In the genomic region with DNA sequence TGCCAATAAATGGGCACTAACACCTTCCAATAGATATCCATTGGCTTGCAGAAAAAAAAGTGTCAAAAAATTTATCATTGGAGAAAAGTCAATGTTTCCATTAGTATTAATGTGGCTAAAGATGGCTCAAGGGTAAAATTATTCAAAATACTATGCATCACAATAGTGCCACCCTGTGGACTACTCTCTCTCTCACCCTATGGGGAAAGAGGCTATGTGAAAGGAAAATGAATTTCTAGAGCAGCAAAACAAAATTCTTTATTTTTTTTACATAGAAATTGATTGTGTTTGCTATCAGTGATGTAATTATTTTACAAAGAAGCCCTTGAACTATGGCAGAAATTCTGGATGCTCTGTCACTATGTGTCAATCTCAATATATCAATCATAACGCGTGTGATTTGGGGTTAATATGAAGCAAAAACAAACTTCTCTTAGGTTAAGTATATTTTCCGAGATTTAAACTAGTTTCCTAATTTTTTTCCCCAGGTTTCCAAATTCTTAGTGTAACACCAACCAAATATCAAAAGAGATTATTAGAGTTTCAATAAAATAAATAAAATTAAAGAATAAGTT, we compare ENCODE assay signal across 8 cellular contexts.
DNase-seq lines count a peak whose midpoint lies in the region; ATAC-seq and TF ChIP-seq lines count a peak whose summit lies in the region.
"Not testable (repeated sequence)": the region's sequence is repeated elsewhere in the genome, so short reads cannot be mapped to it uniquely, and the experiment has no call there.

No MANE protein-coding gene starts in this region.

- H2AFZ ChIP-seq in HCT116 (ENCODE audit: low read depth, low read length, poor library complexity, severe bottlenecking) = not testable (repeated sequence)

- not testable (repeated sequence) for H3K4me1 ChIP-seq in HCT116 (ENCODE audit: control insufficient read depth in 1 of 2, insufficient read depth in 2 of 2, low read length in 2 of 2); colonic mucosa; upper lobe of right lung
- H3K4me1 ChIP-seq in left ventricle myocardium inferior = peaks cover 16% of the 10 kb centered on the region

- intact Hi-C loops in CD14-positive monocyte (cut with micrococcal nuclease); colonic mucosa (cut with DNase I); left ventricle myocardium inferior (cut with micrococcal nuclease); upper lobe of right lung (cut with DNase I): not testable (repeated sequence)
- intact Hi-C loops in HCT116 (cut with micrococcal nuclease) = loop anchor here (2.0 kb wide), 1 partner anchor 48 kb away; no protein-coding TSS in a partner anchor

- H3K27ac Mint-ChIP-seq in CD14-positive monocyte, nephron progenitor cell: not testable (repeated sequence)

- not testable (repeated sequence) for H3K9ac ChIP-seq in HCT116 (ENCODE audit: low read length); colonic mucosa (ENCODE audit: low read depth in 2 of 2, low read length in 2 of 2)

- not testable (repeated sequence) for H4K20me1 ChIP-seq in HCT116 (ENCODE audit: insufficient read depth)

- H3K4me2 ChIP-seq in HCT116 (ENCODE audit: low read length) = not testable (repeated sequence)

- POLR2A ChIA-PET in HCT116 (lab: Charles Lee) = not testable (repeated sequence)

- H3K36me3 ChIP-seq in HCT116 (ENCODE audit: control insufficient read depth in 1 of 2, insufficient read depth in 2 of 2, low read length in 2 of 2); colonic mucosa; left ventricle myocardium inferior; upper lobe of right lung: not testable (repeated sequence)

- not testable (repeated sequence) for DNase-seq in CD14-positive monocyte (ENCODE audit: low spot score); HCT116 (ENCODE audit: low read depth, low spot score); colonic mucosa; left ventricle myocardium inferior; nephron progenitor cell; upper lobe of right lung
- DNase-seq in NCI-H2227 (lab: John Stamatoyannopoulos, UW; ENCODE audit: unreplicated experiment) = peak; percentile 2

- TF ChIP-seq RAD21 in HCT116 (IDR thresholded peaks at IDR 0.05; ENCODE audit: low read depth) = peak; percentile 36

- not testable (repeated sequence) for H3K4me3 ChIP-seq in HCT116 (replicated peaks in 1 of 2; ENCODE audit: low read depth in 1 of 2, low read length in 2 of 2); colonic mucosa; left ventricle myocardium inferior; upper lobe of right lung

- CTCF ChIA-PET in HCT116 (lab: Charles Lee) = not testable (repeated sequence)

- not testable (repeated sequence) for H3K9me3 Mint-ChIP-seq in CD14-positive monocyte, nephron progenitor cell

- RAD21 ChIA-PET in HCT116 (lab: Charles Lee; ENCODE audit: low non-redundant PET in 1 of 2, low total read pairs in 2 of 2, uncharacterized antibody in 2 of 2, unreplicated experiment in 2 of 2) = not testable (repeated sequence)

- peak; percentile 55 for TF ChIP-seq CTCF in CD14-positive monocyte (IDR thresholded peaks at IDR 0.05)
- TF ChIP-seq CTCF in HCT116 (IDR thresholded peaks at IDR 0.05 in 2 of 3, conservative IDR thresholded peaks at IDR 0.05 in 1 of 3; ENCODE audit: borderline replicate concordance in 1 of 3, insufficient read depth in 1 of 3, low read depth in 2 of 3, low read length in 2 of 3) = peak; percentile 19 to 54 (median 43); a peak in 5 of 6 replicates
- TF ChIP-seq CTCF in colonic mucosa (IDR thresholded peaks at IDR 0.05) = peak; percentile 24
- TF ChIP-seq CTCF in left ventricle myocardium inferior (IDR thresholded peaks at IDR 0.05; ENCODE audit: borderline replicate concordance) = peak; percentile 52
- peak; percentile 57 for TF ChIP-seq CTCF in nephron progenitor cell (IDR thresholded peaks at IDR 0.05)
- TF ChIP-seq CTCF in upper lobe of right lung (IDR thresholded peaks at IDR 0.05) = peak; percentile 36

- H3K27ac ChIP-seq in HCT116 (ENCODE audit: low read depth, low read length); colonic mucosa; left ventricle myocardium inferior (replicated peaks); upper lobe of right lung: not testable (repeated sequence)

- not testable (repeated sequence) for H3K36me3 Mint-ChIP-seq in CD14-positive monocyte; nephron progenitor cell (ENCODE audit: low read depth)

- H3K9me2 ChIP-seq in HCT116 (ENCODE audit: insufficient read depth) = not testable (repeated sequence)

- H3K9me3 ChIP-seq in HCT116 (ENCODE audit: control insufficient read depth in 1 of 2, insufficient read depth in 1 of 2, low read depth in 1 of 2, low read length in 2 of 2); colonic mucosa; left ventricle myocardium inferior (replicated peaks); upper lobe of right lung: not testable (repeated sequence)

- not testable (repeated sequence) for H3K79me2 ChIP-seq in HCT116 (ENCODE audit: insufficient read depth, low read length)

- H3K4me1 Mint-ChIP-seq in CD14-positive monocyte (peaks cover 12% of the 10 kb centered on the region), nephron progenitor cell (peaks cover 17% of the 10 kb centered on the region)

- not testable (repeated sequence) for H3K4me3 Mint-ChIP-seq in CD14-positive monocyte, nephron progenitor cell

- not testable (repeated sequence) for BruUV-seq in HCT116 (replicated peaks; lab: Mats Ljungman, UMichigan)

- ATAC-seq in HCT116 (peak; percentile 54; the same call in 1 of the 2 replicates), SK-N-SH treated with all-trans-retinoic acid at 6 μM for 48 hours (peak; percentile 67; the same call in 2 of the 3 replicates)
- not testable (repeated sequence) for ATAC-seq in upper lobe of right lung

- not testable (repeated sequence) for TF ChIP-seq POLR2A in HCT116 (IDR thresholded peaks at IDR 0.05; ENCODE audit: borderline replicate concordance, extremely low read depth, insufficient read depth, insufficient read length)

- peaks cover 17 to 44% (median 27%) of the 10 kb centered on the region in 3 donors for H3K27me3 Mint-ChIP-seq in CD14-positive monocyte (ENCODE audit: low read depth in 3 of 3)
- peaks cover 26% of the 10 kb centered on the region for H3K27me3 Mint-ChIP-seq in nephron progenitor cell (ENCODE audit: low read depth, poor library complexity)

- H3K27me3 ChIP-seq in HCT116 (ENCODE audit: insufficient read depth, low read length) = not testable (repeated sequence)
- H3K27me3 ChIP-seq in colonic mucosa (peaks cover 25% of the 10 kb centered on the region), left ventricle myocardium inferior (ENCODE audit: low read depth) (peaks cover 28% of the 10 kb centered on the region), upper lobe of right lung (peaks cover 43% of the 10 kb centered on the region)
